Comparison of ENCODE assay signal across 8 cellular contexts in the genomic region with DNA sequence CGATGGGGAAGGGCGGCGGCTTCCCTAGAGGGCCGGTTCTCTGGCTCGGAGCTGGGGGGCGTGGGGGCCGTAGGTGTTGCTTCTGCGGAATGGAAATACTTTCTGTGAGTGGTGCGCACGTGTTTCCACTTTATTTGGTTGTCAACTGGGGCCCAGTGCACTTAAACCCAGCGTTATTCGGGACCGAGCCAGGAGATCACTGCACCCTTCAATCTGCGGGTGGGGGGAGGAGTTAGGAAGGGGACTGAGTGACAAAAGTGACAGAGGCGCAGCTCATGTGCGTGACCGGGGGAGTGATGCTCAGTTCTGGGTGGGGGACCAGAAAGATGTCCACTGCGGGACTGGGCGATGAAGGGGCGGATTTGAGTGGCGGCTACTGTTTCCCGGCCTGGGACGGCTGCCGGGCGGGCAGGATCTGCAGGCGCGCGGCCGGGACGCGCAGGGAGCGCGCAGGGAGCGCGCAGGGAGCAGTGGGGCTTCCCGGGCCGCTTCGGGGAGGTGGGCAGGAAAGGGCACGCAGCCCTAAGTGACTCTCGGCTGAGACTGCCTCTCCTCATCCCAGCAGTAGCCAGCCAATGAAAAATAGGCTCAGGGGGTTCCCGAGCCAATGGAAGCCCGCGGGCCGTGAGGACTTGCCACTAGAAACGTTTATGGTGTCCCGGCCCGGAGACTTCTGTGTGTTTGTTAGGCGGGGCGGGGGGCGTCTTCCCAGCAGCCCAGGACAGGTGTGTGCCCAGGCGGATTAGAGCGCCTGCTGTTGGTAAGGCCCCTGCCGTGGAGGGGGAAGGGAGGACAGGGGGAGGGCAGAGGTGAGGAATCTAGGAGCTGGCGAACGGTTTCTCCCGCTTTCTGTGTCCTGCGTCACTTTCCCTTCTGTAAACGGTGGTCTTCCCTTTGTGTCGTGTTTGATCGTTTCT. TPM values are rescaled to one million over a fixed set of nuclear protein-coding genes. Genes with fewer than 3 reads are reported as not detected.
A peak's percentile ranks its signal among the peaks of the same experiment; 100 is the strongest.
DNase-seq lines count a peak whose midpoint lies in the region; ATAC-seq and TF ChIP-seq lines count a peak whose summit lies in the region.

No MANE protein-coding gene starts in this region.

- intact Hi-C loops in ovary (cut with DNase I) = no loop called here
- intact Hi-C loops in upper lobe of right lung (cut with DNase I) = no loop called here

- CTCF ChIA-PET in AG04449 (lab: Yijun Ruan, JAX) = no interaction called here
- CTCF ChIA-PET in HEK293 (lab: Yijun Ruan, JAX) = no interaction called here

- no peaks in the 10 kb centered on the region for H3K27me3 ChIP-seq in ovary
- no peaks in the 10 kb centered on the region for H3K27me3 ChIP-seq in upper lobe of right lung

- peaks cover 4% of the 10 kb centered on the region for H3K36me3 Mint-ChIP-seq in glutamatergic neuron (ENCODE audit: unreplicated experiment)

- peak overlapping the region; percentile 38 for H3K27ac Mint-ChIP-seq in glutamatergic neuron (ENCODE audit: unreplicated experiment)

- H3K27ac ChIP-seq in HEK293 (ENCODE audit: extremely low read depth, low read depth, low read length) = peak overlapping the region; percentile 25; the same call in 1 of the 2 replicates
- H3K27ac ChIP-seq in ovary = no peak overlapping the region
- peak overlapping the region; percentile 53 for H3K27ac ChIP-seq in upper lobe of right lung

- no peak for TF ChIP-seq EP300 in ovary (IDR thresholded peaks at IDR 0.05)

- H3K4me3 Mint-ChIP-seq in glutamatergic neuron (ENCODE audit: unreplicated experiment) = peak overlapping the region; percentile 93

- H3K4me1 ChIP-seq in HEK293 (ENCODE audit: control insufficient read depth, insufficient read depth, low read length) = no peaks in the 10 kb centered on the region
- H3K4me1 ChIP-seq in ovary (ENCODE audit: insufficient read depth) = peaks cover 4% of the 10 kb centered on the region
- peaks cover 10% of the 10 kb centered on the region for H3K4me1 ChIP-seq in upper lobe of right lung

- H3K4me1 Mint-ChIP-seq in glutamatergic neuron (ENCODE audit: low read depth, unreplicated experiment) = peaks cover 2% of the 10 kb centered on the region

- POLR2A ChIA-PET in AG04449 (lab: Yijun Ruan, JAX) = no interaction called here
- POLR2A ChIA-PET in HEK293 (lab: Yijun Ruan, JAX) = no interaction called here

- TF ChIP-seq POLR2A in ovary (IDR thresholded peaks at IDR 0.05) = no peak

- H3K36me3 ChIP-seq in HEK293 (ENCODE audit: control insufficient read depth in 2 of 2, insufficient read depth in 1 of 2, low read length in 2 of 2) (no peaks in the 10 kb centered on the region), ovary (no peaks in the 10 kb centered on the region), upper lobe of right lung (no peaks in the 10 kb centered on the region)

- 2 to 3% (median 3%) methylated on average over 45 to 60 of the region's 60 CpGs for WGBS in ovary, 3 donors

- peak; percentile 70 for ATAC-seq in upper lobe of right lung

- peaks cover 13% of the 10 kb centered on the region for H3K27me3 Mint-ChIP-seq in glutamatergic neuron (ENCODE audit: unreplicated experiment)

- H3K9me3 ChIP-seq in HEK293 (ENCODE audit: control insufficient read depth, insufficient read depth, low read depth, low read length) (no peaks in the 10 kb centered on the region), ovary (no peaks in the 10 kb centered on the region), upper lobe of right lung (no peaks in the 10 kb centered on the region)

- DNase-seq in AG04449 (ENCODE audit: low read depth, low spot score) = no peak
- DNase-seq in RPMI7951 (ENCODE audit: low read depth) = peak; percentile 33
- peak in 3 of 4 experiments; percentile 23 to 56 (median 56) for DNase-seq in activated naive CD4-positive, alpha-beta T cell (lab: John Stamatoyannopoulos, UW)
- DNase-seq in glutamatergic neuron = peak; percentile 73
- peak in 2 of 5 donors; percentile 23 to 38 for DNase-seq in ovary
- DNase-seq in upper lobe of right lung = peak; percentile 78
- no peak for DNase-seq in NCI-H1048 (lab: John Stamatoyannopoulos, UW)

- TF ChIP-seq CTCF in AG04449 (IDR thresholded peaks at IDR 0.05; ENCODE audit: insufficient read depth, low read length, missing control alignments) (no peak), HEK293 (tag by site-specific recombination; IDR thresholded peaks at IDR 0.05) (0 out of 2 replicates have a peak, but pooled peaks have one; percentile 27), glutamatergic neuron (IDR thresholded peaks at IDR 0.05; ENCODE audit: partially characterized antibody, unreplicated experiment) (no peak), ovary (IDR thresholded peaks at IDR 0.05) (no peak), upper lobe of right lung (IDR thresholded peaks at IDR 0.05) (no peak)

- H3K4me3 ChIP-seq in AG04449 (ENCODE audit: low read depth, low read length) (peak overlapping the region; percentile 61), HEK293 (ENCODE audit: low read depth, low read length) (peak overlapping the region; percentile 44), ovary (peak overlapping the region; percentile 33), upper lobe of right lung (peak overlapping the region; percentile 58)

- H3K9me3 Mint-ChIP-seq in glutamatergic neuron (ENCODE audit: unreplicated experiment) = peaks cover 7% of the 10 kb centered on the region

TF ChIP-seq in HEK293, 187 proteins besides CTCF, POLR2A, EP300 and RAD21 (continues in another document):
- peak; percentile 38 for TF ChIP-seq SP7 (tag by site-specific recombination; IDR thresholded peaks at IDR 0.05)
- TF ChIP-seq ZNF10 (tag by site-specific recombination; IDR thresholded peaks at IDR 0.05) = no peak
- TF ChIP-seq KLF16 (tag by site-specific recombination; IDR thresholded peaks at IDR 0.05) = no peak; the same call in 1 of the 2 replicates
- TF ChIP-seq, protein P1, sequence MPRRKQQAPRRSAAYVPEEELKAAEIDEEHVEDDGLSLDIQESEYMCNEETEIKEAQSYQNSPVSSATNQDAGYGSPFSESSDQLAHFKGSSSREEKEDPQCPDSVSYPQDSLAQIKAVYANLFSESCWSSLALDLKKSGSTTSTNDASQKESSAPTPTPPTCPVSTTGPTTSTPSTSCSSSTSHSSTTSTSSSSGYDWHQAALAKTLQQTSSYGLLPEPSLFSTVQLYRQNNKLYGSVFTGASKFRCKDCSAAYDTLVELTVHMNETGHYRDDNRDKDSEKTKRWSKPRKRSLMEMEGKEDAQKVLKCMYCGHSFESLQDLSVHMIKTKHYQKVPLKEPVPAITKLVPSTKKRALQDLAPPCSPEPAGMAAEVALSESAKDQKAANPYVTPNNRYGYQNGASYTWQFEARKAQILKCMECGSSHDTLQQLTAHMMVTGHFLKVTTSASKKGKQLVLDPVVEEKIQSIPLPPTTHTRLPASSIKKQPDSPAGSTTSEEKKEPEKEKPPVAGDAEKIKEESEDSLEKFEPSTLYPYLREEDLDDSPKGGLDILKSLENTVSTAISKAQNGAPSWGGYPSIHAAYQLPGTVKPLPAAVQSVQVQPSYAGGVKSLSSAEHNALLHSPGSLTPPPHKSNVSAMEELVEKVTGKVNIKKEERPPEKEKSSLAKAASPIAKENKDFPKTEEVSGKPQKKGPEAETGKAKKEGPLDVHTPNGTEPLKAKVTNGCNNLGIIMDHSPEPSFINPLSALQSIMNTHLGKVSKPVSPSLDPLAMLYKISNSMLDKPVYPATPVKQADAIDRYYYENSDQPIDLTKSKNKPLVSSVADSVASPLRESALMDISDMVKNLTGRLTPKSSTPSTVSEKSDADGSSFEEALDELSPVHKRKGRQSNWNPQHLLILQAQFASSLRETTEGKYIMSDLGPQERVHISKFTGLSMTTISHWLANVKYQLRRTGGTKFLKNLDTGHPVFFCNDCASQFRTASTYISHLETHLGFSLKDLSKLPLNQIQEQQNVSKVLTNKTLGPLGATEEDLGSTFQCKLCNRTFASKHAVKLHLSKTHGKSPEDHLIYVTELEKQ (tag by site-specific recombination; IDR thresholded peaks at IDR 0.05; ENCODE audit: borderline replicate concordance) = no peak
- TF ChIP-seq, protein P2, sequence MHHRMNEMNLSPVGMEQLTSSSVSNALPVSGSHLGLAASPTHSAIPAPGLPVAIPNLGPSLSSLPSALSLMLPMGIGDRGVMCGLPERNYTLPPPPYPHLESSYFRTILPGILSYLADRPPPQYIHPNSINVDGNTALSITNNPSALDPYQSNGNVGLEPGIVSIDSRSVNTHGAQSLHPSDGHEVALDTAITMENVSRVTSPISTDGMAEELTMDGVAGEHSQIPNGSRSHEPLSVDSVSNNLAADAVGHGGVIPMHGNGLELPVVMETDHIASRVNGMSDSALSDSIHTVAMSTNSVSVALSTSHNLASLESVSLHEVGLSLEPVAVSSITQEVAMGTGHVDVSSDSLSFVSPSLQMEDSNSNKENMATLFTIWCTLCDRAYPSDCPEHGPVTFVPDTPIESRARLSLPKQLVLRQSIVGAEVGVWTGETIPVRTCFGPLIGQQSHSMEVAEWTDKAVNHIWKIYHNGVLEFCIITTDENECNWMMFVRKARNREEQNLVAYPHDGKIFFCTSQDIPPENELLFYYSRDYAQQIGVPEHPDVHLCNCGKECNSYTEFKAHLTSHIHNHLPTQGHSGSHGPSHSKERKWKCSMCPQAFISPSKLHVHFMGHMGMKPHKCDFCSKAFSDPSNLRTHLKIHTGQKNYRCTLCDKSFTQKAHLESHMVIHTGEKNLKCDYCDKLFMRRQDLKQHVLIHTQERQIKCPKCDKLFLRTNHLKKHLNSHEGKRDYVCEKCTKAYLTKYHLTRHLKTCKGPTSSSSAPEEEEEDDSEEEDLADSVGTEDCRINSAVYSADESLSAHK (tag by site-specific recombination; IDR thresholded peaks at IDR 0.05) = peak; percentile 34; the same call in 1 of the 2 replicates
- TF ChIP-seq ZNF140 (tag by site-specific recombination; IDR thresholded peaks at IDR 0.05) = no peak

RNA-seq across cellular contexts. Expression of a gene that starts 54.3 kb away (rescaled TPM):
- total RNA-seq in RPMI7951 (2014; rRNA removed; shearing (Covaris generic)) = 1.1 and 1.2 TPM in 2 replicates
- total RNA-seq in glutamatergic neuron (ENCODE audit: unreplicated experiment) (25.4 TPM), ovary (10 to 100 TPM in 1 of 7 donors, 1 to 10 TPM in 6; 4.8 to 13.2 (median 6.9) TPM), upper lobe of right lung (16.7 TPM)
- polyA plus RNA-seq in ovary = 1 to 10 TPM; 3.8 to 6.8 TPM

Comparison
In these comparisons a context has a peak if more than half of its experiments do, and no peak if none do; other contexts are left out.
1. DNase-seq: peak in RPMI7951 (single experiment), activated naive CD4-positive, alpha-beta T cell (3 of 4), glutamatergic neuron (single experiment) and upper lobe of right lung (single experiment); none in AG04449 (single experiment) and NCI-H1048 (single experiment).
2. H3K27ac ChIP-seq: peak in HEK293 (single experiment) and upper lobe of right lung (single experiment); none in ovary (0 of 2).
3. Peak in every context shown above with its lines, with median percentiles within 50 percentile points of each other: H3K4me3 ChIP-seq.